Comparison of ENCODE assay signal across 1 cellular context in genomic region chr6:157001716-157002115, GRCh38.
TF ChIP-seq lines count a peak whose summit lies in the region.

No MANE protein-coding gene starts in this region.

TF ChIP-seq in H1, 55 proteins besides CTCF, POLR2A, EP300 and RAD21:
- TF ChIP-seq TEAD4 (IDR thresholded peaks at IDR 0.05; ENCODE audit: low read depth, low read length) (0 out of 2 replicates have a peak, but pooled peaks have one; percentile 20), TCF12 (IDR thresholded peaks at IDR 0.05; ENCODE audit: low read depth, low read length) (no peak)
